ENCODE assay signal across 20 cellular contexts in the genomic region with DNA sequence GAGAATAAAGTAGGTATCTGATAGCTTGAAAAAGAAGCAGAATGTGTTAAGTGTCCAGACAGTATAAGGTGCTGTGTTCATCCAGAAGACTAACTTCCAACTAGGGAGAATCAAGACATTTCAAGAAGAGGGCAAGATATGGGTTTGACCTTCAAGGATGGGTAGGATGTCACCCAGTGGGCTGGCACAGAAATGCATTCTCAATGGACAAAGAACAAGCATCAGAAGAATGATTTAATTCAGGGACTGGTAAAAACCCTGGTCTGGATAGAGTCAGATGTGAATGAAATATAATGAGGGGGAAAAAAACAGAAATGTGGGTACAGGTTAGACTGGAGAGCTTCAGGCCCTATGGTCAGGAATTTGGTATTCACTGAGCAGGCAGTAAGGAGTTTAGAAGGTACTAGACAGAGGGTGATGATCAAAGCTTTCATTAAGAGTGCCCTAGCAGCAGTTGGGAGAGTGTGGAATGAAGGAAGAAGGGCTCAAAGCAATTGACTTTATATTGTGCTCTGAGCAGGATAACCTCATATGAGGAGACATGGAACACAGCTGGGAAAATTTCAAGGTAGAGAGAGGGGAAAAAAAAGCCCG.
DNase-seq lines count a peak whose midpoint lies in the region; ATAC-seq and TF ChIP-seq lines count a peak whose summit lies in the region.
"Had no signal": no experiment of that assay in that cellular context is flagged by ENCODE, and none has a peak within 500 bp of the region (broad histone marks: within the 10 kb centered on the region; RNA-seq: fewer than 3 reads in every experiment).

No MANE protein-coding gene starts in this region.

- no peak overlapping the region for H3K27ac ChIP-seq in effector memory CD4-positive, alpha-beta T cell (ENCODE audit: insufficient read depth, low read length, poor library complexity, severe bottlenecking)
- H3K27ac ChIP-seq: left lung, right atrium auricular region had no signal

- no peak for DNase-seq in activated T-cell treated with anti-CD3 and anti-CD28 coated beads, Interleukin-2, amount 50 U/mL, for 24 hours
- no peak for DNase-seq in activated T-cell treated with anti-CD3 and anti-CD28 coated beads for 4 hours
- no peak for DNase-seq in activated CD8-positive, alpha-beta T cell treated with anti-CD3 and anti-CD28 coated beads for 36 hours
- DNase-seq in kidney epithelial cell (ENCODE audit: low read depth): no peak
- no peak for DNase-seq in stimulated activated effector memory CD8-positive, alpha-beta T cell treated with anti-CD3 and anti-CD28 coated beads, Interleukin-12 subunit alpha, Interleukin-12 subunit beta, amount 100 ng/mL, for 72 hours (ENCODE audit: low spot score in 2 of 2)
- DNase-seq in effector memory CD4-positive, alpha-beta T cell: no peak
- DNase-seq in T-cell: no peak
- DNase-seq in HT-29 (ENCODE audit: low spot score): no peak
- DNase-seq: activated B cell treated with CpG ODN at 0.5 μM for 24 hours; amniotic stem cell; CD8-positive, alpha-beta T cell; DMS79; foreskin fibroblast; left lung; NCI-H1694; NCI-H446; stimulated activated CD4-positive, alpha-beta T cell treated with anti-CD3 and anti-CD28 coated beads, Interleukin-15, amount 100 ng/mL, for 24 hours; stimulated activated naive CD4-positive, alpha-beta T cell; T-helper 17 cell had no signal

- intact Hi-C loops in activated CD8-positive, alpha-beta T cell treated with anti-CD3 and anti-CD28 coated beads for 36 hours (cut with micrococcal nuclease): no loop called here

- H3K4me1 Mint-ChIP-seq in activated T-cell treated with anti-CD3 and anti-CD28 coated beads, Interleukin-2, amount 50 U/mL, for 24 hours (ENCODE audit: low read depth): peaks cover 72% of the 10 kb centered on the region
- H3K4me1 Mint-ChIP-seq in activated CD8-positive, alpha-beta T cell treated with anti-CD3 and anti-CD28 coated beads for 36 hours (ENCODE audit: low read depth): peaks cover 31% of the 10 kb centered on the region
- peaks cover 40% of the 10 kb centered on the region for H3K4me1 Mint-ChIP-seq in stimulated activated effector memory CD8-positive, alpha-beta T cell treated with anti-CD3 and anti-CD28 coated beads, Interleukin-12 subunit alpha, Interleukin-12 subunit beta, amount 100 ng/mL, for 72 hours
- peaks cover 45 to 47% (median 45%) of the 10 kb centered on the region in 3 donors for H3K4me1 Mint-ChIP-seq in T-cell

- peak overlapping the region; percentile 93 for H3K4me3 Mint-ChIP-seq in activated T-cell treated with anti-CD3 and anti-CD28 coated beads, Interleukin-2, amount 50 U/mL, for 24 hours
- H3K4me3 Mint-ChIP-seq in activated CD8-positive, alpha-beta T cell treated with anti-CD3 and anti-CD28 coated beads for 36 hours: peak overlapping the region; percentile 86
- peak overlapping the region; percentile 79 for H3K4me3 Mint-ChIP-seq in stimulated activated effector memory CD8-positive, alpha-beta T cell treated with anti-CD3 and anti-CD28 coated beads, Interleukin-12 subunit alpha, Interleukin-12 subunit beta, amount 100 ng/mL, for 72 hours
- H3K4me3 Mint-ChIP-seq in T-cell: no peak overlapping the region
- H3K4me3 Mint-ChIP-seq: activated B cell treated with CpG ODN at 0.5 μM for 24 hours; CD8-positive, alpha-beta T cell; T-helper 17 cell had no signal

- peak overlapping the region; percentile 26 for H3K27ac Mint-ChIP-seq in activated T-cell treated with anti-CD3 and anti-CD28 coated beads, Interleukin-2, amount 50 U/mL, for 24 hours
- H3K27ac Mint-ChIP-seq in activated CD8-positive, alpha-beta T cell treated with anti-CD3 and anti-CD28 coated beads for 36 hours: no peak overlapping the region
- peak overlapping the region; percentile 38 for H3K27ac Mint-ChIP-seq in stimulated activated effector memory CD8-positive, alpha-beta T cell treated with anti-CD3 and anti-CD28 coated beads, Interleukin-12 subunit alpha, Interleukin-12 subunit beta, amount 100 ng/mL, for 72 hours
- no peak overlapping the region for H3K27ac Mint-ChIP-seq in T-cell
- H3K27ac Mint-ChIP-seq: activated B cell treated with CpG ODN at 0.5 μM for 24 hours; CD8-positive, alpha-beta T cell; T-helper 17 cell had no signal

- CTCF ChIA-PET in activated CD8-positive, alpha-beta T cell treated with anti-CD3 and anti-CD28 coated beads for 36 hours (lab: Charles Lee): interaction anchor here (0.9 to 1.4 kb wide), 2 partner anchors 27 to 76 kb away, joined by 3 to 4 read pairs; no protein-coding TSS in a partner anchor
- CTCF ChIA-PET in T-cell (lab: Charles Lee): no interaction called here

- no peaks in the 10 kb centered on the region for H3K27me3 Mint-ChIP-seq in activated T-cell treated with anti-CD3 and anti-CD28 coated beads, Interleukin-2, amount 50 U/mL, for 24 hours
- peaks cover 12% of the 10 kb centered on the region for H3K27me3 Mint-ChIP-seq in activated CD8-positive, alpha-beta T cell treated with anti-CD3 and anti-CD28 coated beads for 36 hours
- H3K27me3 Mint-ChIP-seq in T-cell: peaks cover 0 to 1% of the 10 kb centered on the region in 2 donors

- POLR2A ChIA-PET in activated CD8-positive, alpha-beta T cell treated with anti-CD3 and anti-CD28 coated beads for 36 hours (lab: Charles Lee): interaction anchor here (0.9 to 1.3 kb wide), 2 partner anchors 10 kb away, joined by 3 to 4 read pairs; no protein-coding TSS in a partner anchor
- POLR2A ChIA-PET in T-cell (lab: Charles Lee): no interaction called here

- H3K4me3 ChIP-seq in kidney epithelial cell (ENCODE audit: low read depth, low read length): no peak overlapping the region
- no peak overlapping the region for H3K4me3 ChIP-seq in effector memory CD4-positive, alpha-beta T cell (ENCODE audit: insufficient read depth, low read depth, low read length, poor library complexity, severe bottlenecking)
- H3K4me3 ChIP-seq: left lung, right atrium auricular region had no signal

- TF ChIP-seq CTCF in activated CD8-positive, alpha-beta T cell treated with anti-CD3 and anti-CD28 coated beads for 36 hours (IDR thresholded peaks at IDR 0.05): no peak
- TF ChIP-seq CTCF in kidney epithelial cell (IDR thresholded peaks at IDR 0.05; ENCODE audit: insufficient read depth, low read length, poor library complexity, severe bottlenecking): peak; percentile 2

- peaks cover 5% of the 10 kb centered on the region for H3K4me1 ChIP-seq in effector memory CD4-positive, alpha-beta T cell (ENCODE audit: control insufficient read depth, insufficient read depth, low read length, poor library complexity, severe bottlenecking)
- H3K4me1 ChIP-seq: left lung had no signal

- peaks cover 13% of the 10 kb centered on the region for H3K9me3 Mint-ChIP-seq in activated T-cell treated with anti-CD3 and anti-CD28 coated beads, Interleukin-2, amount 50 U/mL, for 24 hours
- H3K9me3 Mint-ChIP-seq in activated CD8-positive, alpha-beta T cell treated with anti-CD3 and anti-CD28 coated beads for 36 hours: peaks cover 5% of the 10 kb centered on the region
- peaks cover 4% of the 10 kb centered on the region for H3K9me3 Mint-ChIP-seq in stimulated activated effector memory CD8-positive, alpha-beta T cell treated with anti-CD3 and anti-CD28 coated beads, Interleukin-12 subunit alpha, Interleukin-12 subunit beta, amount 100 ng/mL, for 72 hours
- H3K9me3 Mint-ChIP-seq in T-cell: peaks cover 8 to 11% (median 8%) of the 10 kb centered on the region in 3 donors

- H3K27me3 ChIP-seq in kidney epithelial cell (ENCODE audit: control insufficient read depth, insufficient read depth, low read length): no peaks in the 10 kb centered on the region
- no peaks in the 10 kb centered on the region for H3K27me3 ChIP-seq in effector memory CD4-positive, alpha-beta T cell (replicated peaks; ENCODE audit: control insufficient read depth, insufficient read depth, low read length, poor library complexity, severe bottlenecking)
- H3K27me3 ChIP-seq: left lung, right atrium auricular region had no signal

- ATAC-seq in activated CD8-positive, alpha-beta T cell treated with anti-CD3 and anti-CD28 coated beads for 36 hours: no peak
- no peak for ATAC-seq in stimulated activated effector memory CD8-positive, alpha-beta T cell treated with anti-CD3 and anti-CD28 coated beads, Interleukin-12 subunit alpha, Interleukin-12 subunit beta, amount 100 ng/mL, for 72 hours
- ATAC-seq in T-cell (replicated peaks in 1 of 4): no peak
- ATAC-seq: CD8-positive, alpha-beta T cell; left lung; T-helper 17 cell had no signal

- no peaks in the 10 kb centered on the region for H3K36me3 ChIP-seq in kidney epithelial cell (ENCODE audit: control insufficient read depth, insufficient read depth, low read length)
- H3K36me3 ChIP-seq in effector memory CD4-positive, alpha-beta T cell (ENCODE audit: control insufficient read depth, insufficient read depth, low read length): no peaks in the 10 kb centered on the region
- H3K36me3 ChIP-seq: left lung, right atrium auricular region had no signal

- no peaks in the 10 kb centered on the region for H3K9me3 ChIP-seq in effector memory CD4-positive, alpha-beta T cell (ENCODE audit: control insufficient read depth, low read length)
- H3K9me3 ChIP-seq: left lung had no signal

- peaks cover 44% of the 10 kb centered on the region for H3K36me3 Mint-ChIP-seq in activated T-cell treated with anti-CD3 and anti-CD28 coated beads, Interleukin-2, amount 50 U/mL, for 24 hours (ENCODE audit: low read depth)
- H3K36me3 Mint-ChIP-seq in activated CD8-positive, alpha-beta T cell treated with anti-CD3 and anti-CD28 coated beads for 36 hours (ENCODE audit: low read depth): peaks cover 1% of the 10 kb centered on the region
- H3K36me3 Mint-ChIP-seq in stimulated activated effector memory CD8-positive, alpha-beta T cell treated with anti-CD3 and anti-CD28 coated beads, Interleukin-12 subunit alpha, Interleukin-12 subunit beta, amount 100 ng/mL, for 72 hours: peaks cover 14% of the 10 kb centered on the region
- peaks cover 22% of the 10 kb centered on the region for H3K36me3 Mint-ChIP-seq in T-cell
- H3K36me3 Mint-ChIP-seq: CD8-positive, alpha-beta T cell had no signal

Comparison
In these comparisons a context has a peak if more than half of its experiments do, and no peak if none do; other contexts are left out.
1. H3K27ac Mint-ChIP-seq: peak in activated T-cell treated with anti-CD3 and anti-CD28 coated beads, Interleukin-2, amount 50 U/mL, for 24 hours (single experiment) and stimulated activated effector memory CD8-positive, alpha-beta T cell treated with anti-CD3 and anti-CD28 coated beads, Interleukin-12 subunit alpha, Interleukin-12 subunit beta, amount 100 ng/mL, for 72 hours (single experiment); none in activated CD8-positive, alpha-beta T cell treated with anti-CD3 and anti-CD28 coated beads for 36 hours (single experiment) and T-cell (0 of 2).
2. H3K4me3 Mint-ChIP-seq: peak in activated T-cell treated with anti-CD3 and anti-CD28 coated beads, Interleukin-2, amount 50 U/mL, for 24 hours (single experiment), activated CD8-positive, alpha-beta T cell treated with anti-CD3 and anti-CD28 coated beads for 36 hours (single experiment) and stimulated activated effector memory CD8-positive, alpha-beta T cell treated with anti-CD3 and anti-CD28 coated beads, Interleukin-12 subunit alpha, Interleukin-12 subunit beta, amount 100 ng/mL, for 72 hours (single experiment); none in T-cell (0 of 3).